In genomic region chr14:101062065-101062450, GRCh38 we compare ENCODE assay signal across 1 cellular context.
TF ChIP-seq lines count a peak whose summit lies in the region.

No MANE protein-coding gene starts in this region.

TF ChIP-seq in IMR-90, 13 proteins besides CTCF, POLR2A, EP300 and RAD21:
- no peak for TF ChIP-seq MAFK (IDR thresholded peaks at IDR 0.05; ENCODE audit: low read depth, low read length)
- no peak for TF ChIP-seq NFE2L2 (IDR thresholded peaks at IDR 0.05; ENCODE audit: low read depth, low read length)
